ENCODE assay signal across 12 cellular contexts in genomic region chr6:142903806-142904205, GRCh38. TPM values are rescaled to one million over a fixed set of nuclear protein-coding genes. Genes with fewer than 3 reads are reported as not detected.
DNase-seq lines count a peak whose midpoint lies in the region; ATAC-seq, FAIRE-seq and TF ChIP-seq lines count a peak whose summit lies in the region.
"Had no signal": no experiment of that assay in that cellular context is flagged by ENCODE, and none has a peak within 500 bp of the region (broad histone marks: within the 10 kb centered on the region; RNA-seq: fewer than 3 reads in every experiment).

No MANE protein-coding gene starts in this region.

- peak overlapping the region; percentile 26 for H3K4me3 Mint-ChIP-seq in activated CD8-positive, alpha-beta T cell treated with anti-CD3 and anti-CD28 coated beads for 36 hours

- ATAC-seq in activated CD8-positive, alpha-beta T cell treated with anti-CD3 and anti-CD28 coated beads for 36 hours: peak; percentile 27
- no peak for ATAC-seq in HG02852 (IDR thresholded peaks at IDR 0.05; ENCODE audit: unreplicated experiment)

- no peaks in the 10 kb centered on the region for H3K9me3 Mint-ChIP-seq in activated CD8-positive, alpha-beta T cell treated with anti-CD3 and anti-CD28 coated beads for 36 hours

- intact Hi-C loops in activated CD8-positive, alpha-beta T cell treated with anti-CD3 and anti-CD28 coated beads for 36 hours (cut with micrococcal nuclease): loop anchor here (2.0 kb wide), 1 partner anchor 19 kb away; no protein-coding TSS in a partner anchor

- CTCF ChIA-PET in activated CD8-positive, alpha-beta T cell treated with anti-CD3 and anti-CD28 coated beads for 36 hours (lab: Charles Lee): interaction anchor here (0.9 to 1.7 kb wide), 3 partner anchors 9 to 25 kb away, joined by 3 read pairs; no protein-coding TSS in a partner anchor

- POLR2A ChIA-PET in activated CD8-positive, alpha-beta T cell treated with anti-CD3 and anti-CD28 coated beads for 36 hours (lab: Charles Lee): interaction anchor here (0.7 to 3.7 kb wide), 3 partner anchors 9 to 80 kb away, joined by 3 to 19 read pairs (median 6); no protein-coding TSS in a partner anchor

- H3K27me3 Mint-ChIP-seq in activated CD8-positive, alpha-beta T cell treated with anti-CD3 and anti-CD28 coated beads for 36 hours: no peaks in the 10 kb centered on the region
- H3K27me3 Mint-ChIP-seq: B cell had no signal

- TF ChIP-seq CTCF in activated CD8-positive, alpha-beta T cell treated with anti-CD3 and anti-CD28 coated beads for 36 hours (IDR thresholded peaks at IDR 0.05): no peak
- no peak for TF ChIP-seq CTCF in foreskin fibroblast (IDR thresholded peaks at IDR 0.05; ENCODE audit: low read depth, low read length)

- H3K4me3 ChIP-seq in foreskin fibroblast (ENCODE audit: low read depth in 1 of 2, low read length in 2 of 2) (no peak overlapping the region), SJCRH30 (no peak overlapping the region)

- H3K4me1 ChIP-seq in SJCRH30: peaks cover 24% of the 10 kb centered on the region

- peak overlapping the region; percentile 86 for H3K27ac Mint-ChIP-seq in activated CD8-positive, alpha-beta T cell treated with anti-CD3 and anti-CD28 coated beads for 36 hours

- no peak overlapping the region for H3K27ac ChIP-seq in SJCRH30

- peaks cover 35% of the 10 kb centered on the region for H3K36me3 Mint-ChIP-seq in activated CD8-positive, alpha-beta T cell treated with anti-CD3 and anti-CD28 coated beads for 36 hours (ENCODE audit: low read depth)

- H3K36me3 ChIP-seq in SJCRH30: no peaks in the 10 kb centered on the region

- DNase-seq in A172 (ENCODE audit: low spot score): peak; percentile 23
- no peak for DNase-seq in GM19239 (ENCODE audit: insufficient read length, low spot score)
- peak; percentile 34 for DNase-seq in activated CD8-positive, alpha-beta T cell treated with anti-CD3 and anti-CD28 coated beads for 36 hours
- peak; percentile 54 to 66 for DNase-seq in foreskin fibroblast
- no peak for DNase-seq in SJCRH30
- no peak for DNase-seq in kidney glomerular epithelial cell (lab: John Stamatoyannopoulos, UW)
- DNase-seq in NOMO-1 treated with dmso at 0.1 percent for 144 hours (lab: John Stamatoyannopoulos, UW; ENCODE audit: unreplicated experiment): no peak
- DNase-seq: NCI-H1092 treated with DMSO at 0.1 percent for 48 hours, NCI-H748 treated with DMSO at 0.1 percent for 48 hours, small intestine had no signal

- FAIRE-seq in GM19239 (lab: Jason Lieb, UNC): peak; percentile 11
- FAIRE-seq: small intestine had no signal

- no peaks in the 10 kb centered on the region for H3K9me3 ChIP-seq in SJCRH30 (replicated peaks)

- H3K27me3 ChIP-seq in SJCRH30: no peaks in the 10 kb centered on the region

- peaks cover 74% of the 10 kb centered on the region for H3K4me1 Mint-ChIP-seq in activated CD8-positive, alpha-beta T cell treated with anti-CD3 and anti-CD28 coated beads for 36 hours (ENCODE audit: low read depth)

RNA-seq across cellular contexts. Expression of gene HIVEP2, which starts 41.2 kb away (rescaled TPM):
- 3.4 and 5.6 TPM in 2 replicates for total RNA-seq in A172 (2014; rRNA removed; shearing (Covaris generic))
- total RNA-seq in activated CD8-positive, alpha-beta T cell treated with anti-CD3 and anti-CD28 coated beads for 36 hours: 10 to 100 TPM; 31.8 to 38.1 TPM
- total RNA-seq in SJCRH30 (2014; rRNA removed; shearing (Covaris generic)): 8.2 and 11.6 TPM in 2 replicates

Comparison
In these comparisons a context has a peak if more than half of its experiments do, and no peak if none do; other contexts are left out.
1. DNase-seq: peak in A172 (single experiment), activated CD8-positive, alpha-beta T cell treated with anti-CD3 and anti-CD28 coated beads for 36 hours (single experiment) and foreskin fibroblast (2 of 2); none in GM19239 (single experiment), SJCRH30 (0 of 2), kidney glomerular epithelial cell (single experiment) and NOMO-1 treated with dmso at 0.1 percent for 144 hours (single experiment).